9 cellular contexts compared by ENCODE assay signal in the genomic region with DNA sequence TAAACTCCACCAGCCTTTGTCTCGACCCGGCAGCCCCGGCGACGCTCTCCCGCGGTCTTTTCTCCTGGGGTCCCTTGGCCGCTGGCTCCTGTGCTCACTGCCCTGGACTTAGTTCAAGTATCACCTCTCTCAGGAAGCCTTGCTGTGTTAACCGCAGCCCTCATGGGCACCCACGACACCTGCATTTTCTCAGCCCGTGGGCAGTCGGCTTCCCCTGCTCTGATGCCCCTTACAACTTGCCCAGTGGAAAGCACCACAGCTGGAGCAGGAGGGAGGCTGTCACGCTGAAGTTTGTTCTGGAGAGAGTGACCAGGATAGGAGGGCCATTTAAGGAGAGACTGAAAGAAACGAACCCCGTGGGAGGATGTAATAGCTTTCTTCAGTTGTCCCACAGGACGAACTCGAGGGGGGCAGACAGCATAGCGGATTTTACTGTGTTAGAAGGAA. TPM values are rescaled to one million over a fixed set of nuclear protein-coding genes. Genes with fewer than 3 reads are reported as not detected.
DNase-seq lines count a peak whose midpoint lies in the region; ATAC-seq, FAIRE-seq and TF ChIP-seq lines count a peak whose summit lies in the region.
"Had no signal": no experiment of that assay in that cellular context is flagged by ENCODE, and none has a peak within 500 bp of the region (broad histone marks: within the 10 kb centered on the region; RNA-seq: fewer than 3 reads in every experiment).

No MANE protein-coding gene starts in this region.

- in situ Hi-C loops in GM12878 (cut with MboI), result no loop called here

- H3K36me3 ChIP-seq in GM12878 (ENCODE audit: control insufficient read depth in 2 of 2, insufficient read depth in 2 of 2, low read length in 1 of 2), result no peaks in the 10 kb centered on the region

- peak overlapping the region; percentile 99 for H2AFZ ChIP-seq in GM12878 (ENCODE audit: control insufficient read depth, low read depth, low read length)

- H3K27me3 ChIP-seq in GM12878 (replicated peaks in 1 of 2; ENCODE audit: control insufficient read depth in 2 of 2, insufficient read depth in 2 of 2, low read length in 1 of 2), result no peaks in the 10 kb centered on the region
- no peaks in the 10 kb centered on the region for H3K27me3 ChIP-seq in layer of hippocampus (ENCODE audit: control insufficient read depth, insufficient read depth, low read length)

- BruUV-seq in GM12878 (replicated peaks; lab: Mats Ljungman, UMichigan), result TSS peak; percentile 76

- H3K4me2 ChIP-seq in GM12878 (ENCODE audit: control insufficient read depth, insufficient read depth), result peak overlapping the region; percentile 46

- FAIRE-seq in HTR-8/SVneo (lab: Jason Lieb, UNC), result no peak
- no peak for FAIRE-seq in GM12878 (lab: Jason Lieb, UNC)

- TF ChIP-seq POLR2A in GM12878 (IDR thresholded peaks at IDR 0.05; ENCODE audit: low read depth, low read length), result no peak

- peak overlapping the region; percentile 92 for H3K9ac ChIP-seq in GM12878 (ENCODE audit: control insufficient read depth, insufficient read depth, low read length)

- POLR2A ChIA-PET in GM12878 (lab: Charles Lee), result interaction anchor here (1.1 kb wide), 1 partner anchor 9 kb away, joined by 3 read pairs; no protein-coding TSS in a partner anchor

- TF ChIP-seq RAD21 in GM12878 (IDR thresholded peaks at IDR 0.05; ENCODE audit: insufficient read depth, low read depth, low read length), result no peak

- TF ChIP-seq CTCF in GM12878 (IDR thresholded peaks at IDR 0.05 in 2 of 3, conservative IDR thresholded peaks at IDR 0.05 in 1 of 3; ENCODE audit: control insufficient read depth in 2 of 3, extremely low read depth in 1 of 3, insufficient read depth in 1 of 3, low read depth in 3 of 3, low read length in 3 of 3) (no peak), endothelial cell (IDR thresholded peaks at IDR 0.05; ENCODE audit: unreplicated experiment) (no peak)

- no peaks in the 10 kb centered on the region for H3K9me3 Mint-ChIP-seq in endothelial cell (ENCODE audit: unreplicated experiment)
- H3K9me3 Mint-ChIP-seq: brain had no signal

- peak; percentile 37 for ATAC-seq in GM21528 (IDR thresholded peaks at IDR 0.05; ENCODE audit: low FRiP score, unreplicated experiment)
- peak; percentile 53 for ATAC-seq in GM12878

- H3K4me3 ChIP-seq in GM12878, result peak overlapping the region; percentile 89

- H3K4me3 Mint-ChIP-seq in endothelial cell (ENCODE audit: unreplicated experiment), result no peak overlapping the region
- H3K4me3 Mint-ChIP-seq: brain had no signal

- peaks cover 8% of the 10 kb centered on the region; the same call in 1 of the 2 replicates for H3K4me1 ChIP-seq in GM12878 (ENCODE audit: control insufficient read depth, insufficient read depth, low read length)

- H3K27ac Mint-ChIP-seq in endothelial cell (ENCODE audit: unreplicated experiment), result no peak overlapping the region
- H3K27ac Mint-ChIP-seq: brain had no signal

- H3K27ac ChIP-seq in GM12878 (ENCODE audit: control insufficient read depth, insufficient read depth) (peak overlapping the region; percentile 85), layer of hippocampus (ENCODE audit: low read depth, low read length) (peak overlapping the region; percentile 66)

- H3K27me3 Mint-ChIP-seq in endothelial cell (ENCODE audit: unreplicated experiment), result no peaks in the 10 kb centered on the region
- H3K27me3 Mint-ChIP-seq: brain had no signal

- DNase-seq in DMS 273 (lab: John Stamatoyannopoulos, UW; ENCODE audit: unreplicated experiment) (peak; percentile 64), DMS 273 treated with DMSO at 0.1 percent for 48 hours (lab: John Stamatoyannopoulos, UW) (no peak), HTR-8/SVneo (ENCODE audit: insufficient read length, low spot score) (peak; percentile 45), GM12878 (ENCODE audit: low read depth, low spot score) (no peak), stromal cell of bone marrow (ENCODE audit: low read depth) (peak; percentile 9), endothelial cell (ENCODE audit: low spot score) (no peak)

- no peaks in the 10 kb centered on the region for H3K36me3 Mint-ChIP-seq in endothelial cell (ENCODE audit: low read depth, unreplicated experiment)

- no peaks in the 10 kb centered on the region for H3K9me3 ChIP-seq in GM12878 (replicated peaks; ENCODE audit: control insufficient read depth, insufficient read depth, low read length)

- no peak for TF ChIP-seq EP300 in GM12878 (IDR thresholded peaks at IDR 0.05; ENCODE audit: borderline replicate concordance in 1 of 2, control insufficient read depth in 1 of 2, low read depth in 2 of 2, low read length in 2 of 2)

- SMC1A ChIA-PET in GM12878 (lab: Charles Lee; ENCODE audit: uncharacterized antibody, unreplicated experiment), result interaction anchor here (0.8 to 2.2 kb wide), 5 partner anchors 8 to 271 kb away, joined by 3 to 8 read pairs (median 4); no protein-coding TSS in a partner anchor

- intact Hi-C loops in GM12878 (cut with micrococcal nuclease; ENCODE audit: unreplicated experiment), result loop anchor here (2.0 kb wide), 1 partner anchor 66 kb away; no protein-coding TSS in a partner anchor

- CTCF ChIA-PET in GM12878 (lab: Yijun Ruan, JAX), result interaction anchor here (1.5 to 3.1 kb wide), 2 partner anchors 23 to 37 kb away, joined by 3 to 26 read pairs; no protein-coding TSS in a partner anchor

- no peaks in the 10 kb centered on the region for H4K20me1 ChIP-seq in GM12878 (ENCODE audit: control insufficient read depth, insufficient read depth)

- under 1% methylated on average over 18 of the region's 18 CpGs for WGBS in GM12878 (ENCODE audit: insufficient coverage, insufficient replicate concordance, low lambda C conversion rate, missing lambda C conversion rate)

- H3K4me1 Mint-ChIP-seq in endothelial cell (ENCODE audit: unreplicated experiment), result peaks cover 7% of the 10 kb centered on the region

- RAD21 ChIA-PET in GM12878 (lab: Charles Lee; ENCODE audit: unreplicated experiment), result no interaction called here

- peaks cover 45% of the 10 kb centered on the region for H3K79me2 ChIP-seq in GM12878 (ENCODE audit: control insufficient read depth, insufficient read depth, low read length)

TF ChIP-seq in GM12878, 131 proteins besides CTCF, POLR2A, EP300 and RAD21 (continues in another document):
- no peak for TF ChIP-seq SUZ12 (IDR thresholded peaks at IDR 0.05; ENCODE audit: unreplicated experiment)
- peak in 1 of 2 experiments; percentile 76; a peak in 1 of 4 replicates for TF ChIP-seq SRF (IDR thresholded peaks at IDR 0.05; ENCODE audit: low read depth in 2 of 2, low read length in 2 of 2)
- no peak for TF ChIP-seq EED (IDR thresholded peaks at IDR 0.05; ENCODE audit: low read depth)
- TF ChIP-seq ZNF207 (IDR thresholded peaks at IDR 0.05; ENCODE audit: borderline replicate concordance), result no peak
- TF ChIP-seq HDGF (IDR thresholded peaks at IDR 0.05), result no peak

RNA-seq across cellular contexts. Expression of a gene that starts 0.4 kb away (rescaled TPM):
- 73.9 and 87.4 TPM in 2 replicates for total RNA-seq in GM12878 (2013; cell fraction: nucleolus; rRNA removed)
- total RNA-seq in GM12878 (2014; rRNA removed) (4.3 and 8.8 TPM in 2 replicates), GM12878 (2014; rRNA removed; fragmentation: Illumina TruSeq; extraction: Trizol) (9.1 and 11.7 TPM in 2 replicates), GM12878 (2021) (7.2 and 7.5 TPM in 2 replicates), endothelial cell (ENCODE audit: unreplicated experiment) (7.5 TPM)
- polyA plus RNA-seq in GM12878 (2011; ENCODE audit: low read depth), result 0.77 TPM
- polyA plus RNA-seq in GM12878 (2011; rRNA removed) (5.4 and 7.3 TPM in 2 replicates), GM12878 (2014; fragmentation: Illumina TruSeq; extraction: Trizol) (9.8 and 14.5 TPM in 2 replicates), GM12878 (2014; fragmentation: Nextera tagmentation; extraction: Ambion mirVana) (1 to 10 TPM; 4.8 to 5.5 TPM), GM12878 (2014; rRNA removed) (2.1 and 6.1 TPM in 2 replicates), GM12878 (2016; fragmentation: Nextera tagmentation; extraction: Ambion mirVana) (10 to 100 TPM in 1 of 2 experiments, 1 to 10 TPM in 1; 7.8 to 11.0 TPM)
- 1.8 and 2.3 TPM in 2 replicates for polyA plus RNA-seq in GM12878 (2011; cell fraction: cytosol; rRNA removed)
- 7.4 and 9.0 TPM in 2 replicates for polyA plus RNA-seq in GM12878 (2011; cell fraction: nucleus; rRNA removed)
- polyA plus RNA-seq in GM12878 (2012), result 2.1 and 3.8 TPM in 2 replicates
- 7.5 and 9.2 TPM in 2 replicates for polyA minus RNA-seq in GM12878 (2011; rRNA and poly(A)+ RNA removed)
- polyA minus RNA-seq in GM12878 (2011; cell fraction: cytosol; rRNA and poly(A)+ RNA removed), result 1.9 and 2.4 TPM in 2 replicates
- polyA minus RNA-seq in GM12878 (2011; cell fraction: nucleus; rRNA and poly(A)+ RNA removed), result 15.6 and 20.6 TPM in 2 replicates

RNA-seq across cellular contexts. Expression of a gene that starts 0.5 kb away (rescaled TPM):
- total RNA-seq in GM12878 (2013; cell fraction: nucleolus; rRNA removed), result 72.5 and 79.1 TPM in 2 replicates
- total RNA-seq in GM12878 (2014; rRNA removed) (57.2 and 66.0 TPM in 2 replicates), GM12878 (2014; rRNA removed; fragmentation: Illumina TruSeq; extraction: Trizol) (22.4 and 28.9 TPM in 2 replicates), GM12878 (2021) (50.0 and 52.0 TPM in 2 replicates), endothelial cell (ENCODE audit: unreplicated experiment) (38.0 TPM)
- 11.6 TPM for polyA plus RNA-seq in GM12878 (2011; ENCODE audit: low read depth)
- polyA plus RNA-seq in GM12878 (2011; rRNA removed) (51.6 and 55.4 TPM in 2 replicates), GM12878 (2014; fragmentation: Illumina TruSeq; extraction: Trizol) (22.4 and 23.3 TPM in 2 replicates), GM12878 (2014; fragmentation: Nextera tagmentation; extraction: Ambion mirVana) (10 to 100 TPM; 13.8 to 21.5 TPM), GM12878 (2014; rRNA removed) (69.4 and 72.1 TPM in 2 replicates), GM12878 (2016; fragmentation: Nextera tagmentation; extraction: Ambion mirVana) (10 to 100 TPM; 54.1 to 54.6 TPM)
- polyA plus RNA-seq in GM12878 (2011; cell fraction: cytosol; rRNA removed), result 44.9 and 75.6 TPM in 2 replicates
- 78.4 and 96.7 TPM in 2 replicates for polyA plus RNA-seq in GM12878 (2011; cell fraction: nucleus; rRNA removed)
- polyA plus RNA-seq in GM12878 (2012), result 26.7 and 29.0 TPM in 2 replicates
- polyA minus RNA-seq in GM12878 (2011; rRNA and poly(A)+ RNA removed), result 37.1 and 76.5 TPM in 2 replicates
- 23.9 and 39.7 TPM in 2 replicates for polyA minus RNA-seq in GM12878 (2011; cell fraction: cytosol; rRNA and poly(A)+ RNA removed)
- polyA minus RNA-seq in GM12878 (2011; cell fraction: nucleus; rRNA and poly(A)+ RNA removed), result 54.3 and 81.0 TPM in 2 replicates

Comparison
In these comparisons a context has a peak if more than half of its experiments do, and no peak if none do; other contexts are left out.
1. DNase-seq: peak in DMS 273 (single experiment), HTR-8/SVneo (single experiment) and stromal cell of bone marrow (single experiment); none in DMS 273 treated with DMSO at 0.1 percent for 48 hours (single experiment), GM12878 (single experiment) and endothelial cell (single experiment).